ENCODE assay signal across 8 cellular contexts in the genomic region with DNA sequence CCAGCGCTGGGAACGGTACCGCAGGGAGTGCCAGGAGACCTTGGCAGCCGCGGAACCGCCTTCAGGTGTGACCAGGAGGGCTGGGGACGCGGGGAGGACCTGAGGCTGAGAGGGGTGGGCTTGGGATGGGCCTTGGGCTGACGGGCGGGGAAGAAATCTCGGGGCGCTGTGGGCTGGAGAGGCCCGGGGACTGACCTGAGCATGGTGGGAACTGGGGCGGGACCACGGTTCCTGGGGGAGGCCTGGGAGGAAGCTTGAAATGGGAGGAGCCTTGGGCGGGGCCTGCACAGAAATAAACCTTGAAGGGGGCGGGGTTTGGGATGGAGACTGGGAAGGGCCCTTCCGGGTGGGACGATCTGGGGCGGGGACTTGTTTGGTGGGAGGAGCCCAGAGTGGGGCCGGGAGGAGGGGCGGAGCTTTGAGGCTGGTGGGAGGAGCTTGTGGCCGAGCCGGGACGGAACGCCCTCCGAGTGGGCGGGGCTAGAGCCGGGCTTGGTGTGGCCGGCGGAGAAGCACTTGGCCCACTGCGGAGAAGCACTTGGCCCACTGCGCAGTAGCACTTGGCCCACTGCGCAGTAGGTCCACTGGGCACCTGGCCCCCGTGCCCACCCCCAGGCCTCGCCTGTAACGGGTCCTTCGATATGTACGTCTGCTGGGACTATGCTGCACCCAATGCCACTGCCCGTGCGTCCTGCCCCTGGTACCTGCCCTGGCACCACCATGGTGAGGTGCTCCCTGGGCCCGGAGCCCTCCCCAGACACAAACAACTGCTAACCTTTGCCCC. TPM values are rescaled to one million over a fixed set of nuclear protein-coding genes. Genes with fewer than 3 reads are reported as not detected.
DNase-seq lines count a peak whose midpoint lies in the region; ATAC-seq lines count a peak whose summit lies in the region.

No MANE protein-coding gene starts in this region.

- DNase-seq in Ammon's horn (ENCODE audit: low spot score) (peak; percentile 77), caudate nucleus (lab: John Stamatoyannopoulos, UW) (peak in 54 of 61 donors; percentile 8 to 94 (median 56)), iris pigment epithelial cell (ENCODE audit: low read depth) (peak; percentile 85), NCI-H2107 treated with DMSO at 0.1 percent for 48 hours (lab: John Stamatoyannopoulos, UW; ENCODE audit: unreplicated experiment) (no peak)
- peak; percentile 73 for DNase-seq in T-helper 2 cell treated with Interferon-gamma antibody and Interleukin-4, amounts not matched to agents 5 μg/mL and 100 μg/mL, for 36 hours (ENCODE audit: low spot score)
- peak; percentile 61 to 75 for DNase-seq in stimulated activated CD4-positive, alpha-beta T cell treated with anti-CD3 and anti-CD28 coated beads, Interleukin-15, amount 100 ng/mL, for 48 hours (ENCODE audit: low read depth in 2 of 2)

- 15% methylated on average over 42 of the region's 42 CpGs for WGBS in HUES64

- no peak overlapping the region for H3K27ac Mint-ChIP-seq in T-helper 2 cell treated with Interferon-gamma antibody and Interleukin-4, amounts not matched to agents 5 μg/mL and 100 μg/mL, for 36 hours

- peaks cover 27% of the 10 kb centered on the region for H3K4me1 Mint-ChIP-seq in T-helper 2 cell treated with Interferon-gamma antibody and Interleukin-4, amounts not matched to agents 5 μg/mL and 100 μg/mL, for 36 hours (ENCODE audit: low read depth)

- H3K9me3 ChIP-seq in HUES64 (ENCODE audit: insufficient read depth, low read depth, low read length), result no peaks in the 10 kb centered on the region

- no peak overlapping the region; the same call in 1 of the 2 replicates for H3K9ac ChIP-seq in HUES64 (ENCODE audit: low read depth, low read length)

- H3K36me3 ChIP-seq in HUES64 (ENCODE audit: insufficient read depth, low read length), result no peaks in the 10 kb centered on the region

- peaks cover 2% of the 10 kb centered on the region for H3K36me3 Mint-ChIP-seq in T-helper 2 cell treated with Interferon-gamma antibody and Interleukin-4, amounts not matched to agents 5 μg/mL and 100 μg/mL, for 36 hours (ENCODE audit: low read depth)

- H3K9me3 Mint-ChIP-seq in T-helper 2 cell treated with Interferon-gamma antibody and Interleukin-4, amounts not matched to agents 5 μg/mL and 100 μg/mL, for 36 hours, result no peaks in the 10 kb centered on the region

- H3K4me3 Mint-ChIP-seq in T-helper 2 cell treated with Interferon-gamma antibody and Interleukin-4, amounts not matched to agents 5 μg/mL and 100 μg/mL, for 36 hours, result peak overlapping the region; percentile 72

- H3K4me1 ChIP-seq in HUES64 (ENCODE audit: insufficient read depth, low read length), result 0 out of 2 replicates have a peak, but pooled peaks cover 3% of the 10 kb centered on the region

- H3K27ac ChIP-seq in HUES64 (ENCODE audit: low read depth, low read length) (no peak overlapping the region), caudate nucleus (ENCODE audit: low read depth, low read length) (no peak overlapping the region)

- peak; percentile 50 for ATAC-seq in GM19035 (IDR thresholded peaks at IDR 0.05; ENCODE audit: unreplicated experiment)

- H3K4me3 ChIP-seq in HUES64 (ENCODE audit: low read length), result peak overlapping the region; percentile 72

- H3K27me3 Mint-ChIP-seq in T-helper 2 cell treated with Interferon-gamma antibody and Interleukin-4, amounts not matched to agents 5 μg/mL and 100 μg/mL, for 36 hours (ENCODE audit: low read depth), result peaks cover 3% of the 10 kb centered on the region

- peaks cover 39% of the 10 kb centered on the region for H3K27me3 ChIP-seq in HUES64 (ENCODE audit: insufficient read depth, low read length)

RNA-seq across cellular contexts. Expression of a gene that starts 2.8 kb away (rescaled TPM):
- 0.15 TPM for polyA plus RNA-seq in HUES64 (2013, experiment 1 of 2)
- polyA plus RNA-seq in HUES64 (2013, experiment 2 of 2), result 0.32 TPM

RNA-seq across cellular contexts. Expression of a gene that starts 20.9 kb away (rescaled TPM):
- polyA plus RNA-seq in HUES64 (2013, experiment 1 of 2), result 496 TPM
- 551 TPM for polyA plus RNA-seq in HUES64 (2013, experiment 2 of 2)

RNA-seq across cellular contexts. Expression of a gene that starts 21.6 kb away (rescaled TPM):
- polyA plus RNA-seq in HUES64 (2013, experiment 1 of 2), result 12.6 TPM
- polyA plus RNA-seq in HUES64 (2013, experiment 2 of 2), result 17.4 TPM

RNA-seq across cellular contexts. Expression of a gene that starts 31.7 kb away (rescaled TPM):
- polyA plus RNA-seq in HUES64 (2013, experiment 1 of 2), result 9.3 TPM
- polyA plus RNA-seq in HUES64 (2013, experiment 2 of 2), result 15.7 TPM

RNA-seq across cellular contexts. Expression of a gene that starts 59.8 kb away (rescaled TPM):
- 14.2 TPM for polyA plus RNA-seq in HUES64 (2013, experiment 1 of 2)
- 13.4 TPM for polyA plus RNA-seq in HUES64 (2013, experiment 2 of 2)
